Comparison of ENCODE assay signal across 10 cellular contexts in genomic region chr10:33506838-33507661, GRCh38.
DNase-seq lines count a peak whose midpoint lies in the region; ATAC-seq lines count a peak whose summit lies in the region.
"Had no signal": no experiment of that assay in that cellular context is flagged by ENCODE, and none has a peak within 500 bp of the region (broad histone marks: within the 10 kb centered on the region; RNA-seq: fewer than 3 reads in every experiment).

No MANE protein-coding gene starts in this region.

- DNase-seq in fibroblast of peridontal ligament (ENCODE audit: extremely low read depth) (peak; percentile 40), COLO829 (ENCODE audit: low spot score) (no peak), NCI-H2029 (lab: John Stamatoyannopoulos, UW) (no peak)
- DNase-seq in effector CD8-positive, alpha-beta T cell (lab: John Stamatoyannopoulos, UW) = no peak
- DNase-seq: SJCRH30; stimulated activated CD4-positive, alpha-beta T cell treated with anti-CD3 and anti-CD28 coated beads, Interleukin-2, amount 100 ng/mL, for 48 hours had no signal

- ATAC-seq in GM18499 (IDR thresholded peaks at IDR 0.05; ENCODE audit: insufficient read depth, unreplicated experiment) = peak; percentile 76
- ATAC-seq in GM21526 (IDR thresholded peaks at IDR 0.05; ENCODE audit: low FRiP score, unreplicated experiment) = peak; percentile 84
- peak; percentile 80 for ATAC-seq in HG03460 (IDR thresholded peaks at IDR 0.05; ENCODE audit: unreplicated experiment)
- ATAC-seq in HG03025 (IDR thresholded peaks at IDR 0.05; ENCODE audit: low FRiP score, unreplicated experiment) = no peak
